10 cellular contexts compared by ENCODE assay signal in genomic region chr3:150062492-150062891, GRCh38.
A peak's percentile ranks its signal among the peaks of the same experiment; 100 is the strongest.
DNase-seq lines count a peak whose midpoint lies in the region; ATAC-seq and TF ChIP-seq lines count a peak whose summit lies in the region.
"Had no signal": no experiment of that assay in that cellular context is flagged by ENCODE, and none has a peak within 500 bp of the region (broad histone marks: within the 10 kb centered on the region; RNA-seq: fewer than 3 reads in every experiment).

No MANE protein-coding gene starts in this region.

- WGBS in esophagus muscularis mucosa: 21% methylated on average over 6 of the region's 6 CpGs

- TF ChIP-seq CTCF in esophagus muscularis mucosa (IDR thresholded peaks at IDR 0.05) (no peak), vagina (IDR thresholded peaks at IDR 0.05) (no peak)

- intact Hi-C loops in Right ventricle myocardium inferior (cut with DNase I) (no loop called here), cardiac septum (cut with DNase I) (no loop called here), esophagus muscularis mucosa (cut with DNase I) (no loop called here), vagina (cut with DNase I) (no loop called here)

- H3K27ac ChIP-seq in esophagus muscularis mucosa (replicated peaks in 1 of 4) (peak overlapping the region; percentile 62 to 71 (median 62)), vagina (peak overlapping the region; percentile 72)

- H3K27me3 ChIP-seq in esophagus muscularis mucosa: no peaks in the 10 kb centered on the region
- no peaks in the 10 kb centered on the region for H3K27me3 ChIP-seq in vagina

- no peak for TF ChIP-seq EP300 in esophagus muscularis mucosa (IDR thresholded peaks at IDR 0.05)

- H3K9me3 ChIP-seq in esophagus muscularis mucosa (no peaks in the 10 kb centered on the region), vagina (no peaks in the 10 kb centered on the region)

- H3K4me1 ChIP-seq in esophagus muscularis mucosa: peaks cover 8 to 23% (median 13%) of the 10 kb centered on the region in 4 donors
- peaks cover 23% of the 10 kb centered on the region for H3K4me1 ChIP-seq in vagina

- H3K36me3 ChIP-seq in esophagus muscularis mucosa (no peaks in the 10 kb centered on the region), vagina (no peaks in the 10 kb centered on the region)

- peak overlapping the region; percentile 8 to 47 (median 26) for H3K4me3 ChIP-seq in esophagus muscularis mucosa
- H3K4me3 ChIP-seq in vagina: peak overlapping the region; percentile 15 to 27

- DNase-seq in Right ventricle myocardium inferior (ENCODE audit: missing footprints) (no peak), cardiac septum (ENCODE audit: low spot score) (no peak), esophagus muscularis mucosa (ENCODE audit: extremely low spot score) (peak; percentile 64), myocyte (ENCODE audit: low read depth) (peak; percentile 83), vagina (ENCODE audit: extremely low spot score in 2 of 2) (peak in 1 of 2 donors; percentile 84), COLO668 (lab: John Stamatoyannopoulos, UW; ENCODE audit: unreplicated experiment) (no peak), SW 1271 (lab: John Stamatoyannopoulos, UW) (no peak), NOMO-1 (lab: John Stamatoyannopoulos, UW; ENCODE audit: unreplicated experiment in 2 of 2) (no peak)
- DNase-seq: mesendoderm; stimulated activated CD8-positive, alpha-beta memory T cell treated with anti-CD3 and anti-CD28 coated beads, Interleukin-4, amount 100 ng/mL, for 48 hours had no signal

- TF ChIP-seq POLR2A in esophagus muscularis mucosa (IDR thresholded peaks at IDR 0.05; ENCODE audit: low read depth) (no peak), vagina (IDR thresholded peaks at IDR 0.05) (no peak)

- peak; percentile 83 for ATAC-seq in Right ventricle myocardium inferior

Comparison
In these comparisons a context has a peak if more than half of its experiments do, and no peak if none do; other contexts are left out.
1. DNase-seq: peak in esophagus muscularis mucosa (single experiment) and myocyte (single experiment); none in Right ventricle myocardium inferior (single experiment), cardiac septum (single experiment), COLO668 (single experiment), SW 1271 (0 of 2) and NOMO-1 (0 of 2).